Comparison of ENCODE assay signal across 19 cellular contexts in genomic region chr4:4521069-4521468, GRCh38. TPM values are rescaled to one million over a fixed set of nuclear protein-coding genes. Genes with fewer than 3 reads are reported as not detected.
DNase-seq lines count a peak whose midpoint lies in the region; TF ChIP-seq lines count a peak whose summit lies in the region.
"Had no signal": no experiment of that assay in that cellular context is flagged by ENCODE, and none has a peak within 500 bp of the region (broad histone marks: within the 10 kb centered on the region; RNA-seq: fewer than 3 reads in every experiment).

No MANE protein-coding gene starts in this region.

- DNase-seq in GM12865 (ENCODE audit: low read depth), result peak; percentile 43
- DNase-seq in OCI-M1 (lab: John Stamatoyannopoulos, UW), result peak; percentile 20
- no peak for DNase-seq in endodermal cell
- peak; percentile 29 for DNase-seq in renal cortical epithelial cell (ENCODE audit: low read depth)
- DNase-seq in activated effector memory CD4-positive, alpha-beta T cell treated with Interleukin-2 at 50 U/mL for 16 hours, result no peak
- DNase-seq in effector CD4-positive, alpha-beta T cell, result no peak
- no peak for DNase-seq in effector memory CD4-positive, alpha-beta T cell
- DNase-seq in putamen (ENCODE audit: low spot score), result no peak
- DNase-seq: activated CD8-positive, alpha-beta memory T cell treated with anti-CD3 and anti-CD28 coated beads for 24 hours; central memory CD4-positive, alpha-beta T cell; DND-41; H9; KBM-7; left colon; NCI-H2081; NCI-H524; nephron progenitor cell; SJCRH30; thyroid gland had no signal

- no peak for TF ChIP-seq CTCF in GM12865 (IDR thresholded peaks at IDR 0.05; ENCODE audit: insufficient read depth, low read depth, low read length, missing control alignments)
- TF ChIP-seq CTCF in endodermal cell (conservative IDR thresholded peaks at IDR 0.05), result no peak

- peak overlapping the region; percentile 27 for H3K27ac ChIP-seq in endodermal cell (ENCODE audit: low read depth, low read length)
- H3K27ac ChIP-seq in effector memory CD4-positive, alpha-beta T cell (ENCODE audit: insufficient read depth, low read length, poor library complexity, severe bottlenecking), result no peak overlapping the region
- H3K27ac ChIP-seq: SJCRH30, thyroid gland had no signal

- no peak overlapping the region for H3K9ac ChIP-seq in endodermal cell (ENCODE audit: extremely low read depth, low read length, poor library complexity, severe bottlenecking)

- no peaks in the 10 kb centered on the region for H3K36me3 Mint-ChIP-seq in endodermal cell (ENCODE audit: low read depth)

- H3K27ac Mint-ChIP-seq in endodermal cell, result no peak overlapping the region
- H3K27ac Mint-ChIP-seq: nephron progenitor cell had no signal

- no peaks in the 10 kb centered on the region for H3K9me3 Mint-ChIP-seq in endodermal cell
- H3K9me3 Mint-ChIP-seq: H9, nephron progenitor cell had no signal

- no peaks in the 10 kb centered on the region for H3K36me3 ChIP-seq in endodermal cell (ENCODE audit: control insufficient read depth, insufficient read depth, low read length)
- H3K36me3 ChIP-seq in effector memory CD4-positive, alpha-beta T cell (ENCODE audit: control insufficient read depth, insufficient read depth, low read length), result no peaks in the 10 kb centered on the region
- H3K36me3 ChIP-seq: SJCRH30, thyroid gland had no signal

- no peaks in the 10 kb centered on the region for H3K4me1 Mint-ChIP-seq in endodermal cell

- H3K27me3 ChIP-seq in endodermal cell (ENCODE audit: control insufficient read depth, insufficient read depth, low read length, poor library complexity, severe bottlenecking), result no peaks in the 10 kb centered on the region
- no peaks in the 10 kb centered on the region for H3K27me3 ChIP-seq in effector memory CD4-positive, alpha-beta T cell (replicated peaks; ENCODE audit: control insufficient read depth, insufficient read depth, low read length, poor library complexity, severe bottlenecking)
- H3K27me3 ChIP-seq: SJCRH30, thyroid gland had no signal

- H3K4me3 ChIP-seq in GM12865 (ENCODE audit: low read depth, low read length), result no peak overlapping the region
- H3K4me3 ChIP-seq in endodermal cell (ENCODE audit: low read length), result no peak overlapping the region
- H3K4me3 ChIP-seq in effector memory CD4-positive, alpha-beta T cell (ENCODE audit: insufficient read depth, low read depth, low read length, poor library complexity, severe bottlenecking), result no peak overlapping the region
- H3K4me3 ChIP-seq: SJCRH30, thyroid gland had no signal

- no peaks in the 10 kb centered on the region for H3K27me3 Mint-ChIP-seq in endodermal cell (ENCODE audit: insufficient read depth)

- H3K4me3 Mint-ChIP-seq in endodermal cell, result no peak overlapping the region
- H3K4me3 Mint-ChIP-seq: nephron progenitor cell had no signal

- WGBS in endodermal cell (ENCODE audit: insufficient coverage in 1 of 2, insufficient read length in 1 of 2), 2 experiments, result 75% methylated on average over 2 of the region's 2 CpGs; no CpG with 5 or more reads in 1 of the 2 experiments

- H3K9me3 ChIP-seq in endodermal cell (ENCODE audit: control insufficient read depth, low read length), result no peaks in the 10 kb centered on the region
- no peaks in the 10 kb centered on the region for H3K9me3 ChIP-seq in effector memory CD4-positive, alpha-beta T cell (ENCODE audit: control insufficient read depth, low read length)
- H3K9me3 ChIP-seq: SJCRH30, thyroid gland had no signal

- H3K4me1 ChIP-seq in endodermal cell (ENCODE audit: control insufficient read depth, insufficient read depth, low read length), result no peaks in the 10 kb centered on the region
- H3K4me1 ChIP-seq in effector memory CD4-positive, alpha-beta T cell (ENCODE audit: control insufficient read depth, insufficient read depth, low read length, poor library complexity, severe bottlenecking), result no peaks in the 10 kb centered on the region
- H3K4me1 ChIP-seq: SJCRH30 had no signal

RNA-seq across cellular contexts. Expression of gene STX18, which starts 20.8 kb away (rescaled TPM):
- total RNA-seq in endodermal cell (10 to 100 TPM; 26.9 to 33.3 TPM), renal cortical epithelial cell (27.6 and 31.9 TPM in 2 replicates)
- polyA plus RNA-seq in endodermal cell (2013, experiment 1 of 2), result 30.9 TPM
- 27.2 TPM for polyA plus RNA-seq in endodermal cell (2013, experiment 2 of 2)

Comparison
In these comparisons a context has a peak if more than half of its experiments do, and no peak if none do; other contexts are left out.
1. DNase-seq: peak in GM12865 (single experiment), OCI-M1 (single experiment) and renal cortical epithelial cell (single experiment); none in endodermal cell (single experiment), activated effector memory CD4-positive, alpha-beta T cell treated with Interleukin-2 at 50 U/mL for 16 hours (single experiment), effector CD4-positive, alpha-beta T cell (single experiment), effector memory CD4-positive, alpha-beta T cell (0 of 3) and putamen (single experiment).